Comparison of ENCODE assay signal across 19 cellular contexts in the genomic region with DNA sequence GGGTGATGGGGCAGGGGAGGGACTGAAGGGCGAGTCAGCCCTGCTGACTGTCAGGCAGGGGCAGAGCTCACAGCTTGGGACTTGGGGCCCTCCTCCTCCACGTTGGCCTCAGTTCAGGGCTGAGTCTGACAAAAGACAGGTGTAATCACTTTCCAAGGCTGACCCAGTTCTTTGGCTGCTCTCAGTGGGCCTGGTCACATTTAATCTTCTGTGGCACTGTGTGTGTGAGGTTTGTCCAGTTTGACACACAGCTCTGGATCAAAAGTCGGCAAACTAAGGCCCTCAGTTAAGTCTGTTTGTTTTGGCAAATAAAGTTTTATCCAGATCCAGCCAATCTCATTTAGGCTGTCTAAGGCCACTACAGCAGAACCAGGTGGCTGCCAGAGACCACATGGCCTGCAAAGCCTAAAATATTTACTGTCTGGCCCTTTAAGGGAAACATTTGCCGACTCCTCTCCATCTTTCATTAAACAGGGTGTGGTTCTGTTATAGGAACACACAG. TPM values are rescaled to one million over a fixed set of nuclear protein-coding genes. Genes with fewer than 3 reads are reported as not detected.
DNase-seq lines count a peak whose midpoint lies in the region; ATAC-seq and TF ChIP-seq lines count a peak whose summit lies in the region.
"Had no signal": no experiment of that assay in that cellular context is flagged by ENCODE, and none has a peak within 500 bp of the region (broad histone marks: within the 10 kb centered on the region; RNA-seq: fewer than 3 reads in every experiment).

No MANE protein-coding gene starts in this region.

- H3K36me3 ChIP-seq in H7 (replicated peaks; ENCODE audit: control insufficient read depth, insufficient read depth, low read length), result no peaks in the 10 kb centered on the region
- H3K36me3 ChIP-seq in osteoblast (ENCODE audit: insufficient read depth, low read length), result no peaks in the 10 kb centered on the region
- H3K36me3 ChIP-seq: BLaER1 treated with 17β-estradiol and CSF1 and Interleukin-3, amounts not matched to agents 10 nM and 100 nM; spleen had no signal

- H4K20me1 ChIP-seq in osteoblast (ENCODE audit: insufficient read depth, low read length), result no peaks in the 10 kb centered on the region
- H4K20me1 ChIP-seq: BLaER1 treated with 17β-estradiol and CSF1 and Interleukin-3, amounts not matched to agents 10 nM and 100 nM had no signal

- H3K27me3 ChIP-seq in H7 (ENCODE audit: control insufficient read depth, insufficient read depth, low read length), result no peaks in the 10 kb centered on the region; the same call in 1 of the 2 replicates
- no peaks in the 10 kb centered on the region for H3K27me3 ChIP-seq in osteoblast (ENCODE audit: insufficient read depth, low read length)
- H3K27me3 ChIP-seq: foreskin keratinocyte, spleen had no signal

- DNase-seq in H7 (peak; percentile 37), NCI-H82 (lab: John Stamatoyannopoulos, UW) (peak; percentile 49), fibroblast of the aortic adventitia (ENCODE audit: low read depth) (peak; percentile 53), osteoblast (ENCODE audit: insufficient read length, low spot score, missing footprints) (no peak), NAMALWA (ENCODE audit: low spot score) (no peak), endothelial cell (ENCODE audit: low spot score) (no peak), SKM-1 treated with dmso at 0.1 percent for 144 hours (lab: John Stamatoyannopoulos, UW; ENCODE audit: unreplicated experiment) (no peak)
- DNase-seq: activated CD8-positive, alpha-beta memory T cell treated with anti-CD3 and anti-CD28 coated beads, Interleukin-2, amount 50 U/mL, for 4 hours; activated naive CD4-positive, alpha-beta T cell treated with anti-CD3 and anti-CD28 coated beads for 36 hours; DMS53; effector CD4-positive, alpha-beta T cell; foreskin keratinocyte; nucleus accumbens; OCI-M1; spleen had no signal

- H3K4me2 ChIP-seq in osteoblast (ENCODE audit: insufficient read depth, low read length), result no peak overlapping the region
- H3K4me2 ChIP-seq: BLaER1 treated with 17β-estradiol and CSF1 and Interleukin-3, amounts not matched to agents 10 nM and 100 nM; GM23338 had no signal

- peaks cover 5% of the 10 kb centered on the region for H3K4me1 Mint-ChIP-seq in endothelial cell (ENCODE audit: unreplicated experiment)

- H3K4me3 Mint-ChIP-seq in endothelial cell (ENCODE audit: unreplicated experiment), result no peak overlapping the region
- H3K4me3 Mint-ChIP-seq: activated naive CD4-positive, alpha-beta T cell treated with anti-CD3 and anti-CD28 coated beads for 36 hours; GM23338; stimulated activated naive CD8-positive, alpha-beta T cell treated with anti-CD3 and anti-CD28 coated beads, Interleukin-15, Interleukin-2, amounts not matched to agents 100 ng/mL and 50 ng/mL, for 24 hours had no signal

- H2AFZ ChIP-seq in osteoblast (ENCODE audit: low read length), result peak overlapping the region; percentile 46
- H2AFZ ChIP-seq: GM23338 had no signal

- H3K4me3 ChIP-seq in H7 (ENCODE audit: insufficient read depth, low read depth, low read length), result no peak overlapping the region
- H3K4me3 ChIP-seq in fibroblast of the aortic adventitia (ENCODE audit: low read depth, low read length), result no peak overlapping the region
- no peak overlapping the region for H3K4me3 ChIP-seq in osteoblast (ENCODE audit: insufficient read depth, low read length)
- H3K4me3 ChIP-seq: BLaER1 treated with 17β-estradiol and CSF1 and Interleukin-3, amounts not matched to agents 10 nM and 100 nM; GM23338; spleen had no signal

- H3K36me3 Mint-ChIP-seq in endothelial cell (ENCODE audit: low read depth, unreplicated experiment), result no peaks in the 10 kb centered on the region

- no peak overlapping the region for H3K27ac Mint-ChIP-seq in endothelial cell (ENCODE audit: unreplicated experiment)
- H3K27ac Mint-ChIP-seq: activated naive CD4-positive, alpha-beta T cell treated with anti-CD3 and anti-CD28 coated beads for 36 hours; GM23338; stimulated activated naive CD8-positive, alpha-beta T cell treated with anti-CD3 and anti-CD28 coated beads, Interleukin-15, Interleukin-2, amounts not matched to agents 100 ng/mL and 50 ng/mL, for 24 hours had no signal

- no peak for ATAC-seq in GM21723 (IDR thresholded peaks at IDR 0.05; ENCODE audit: unreplicated experiment)
- ATAC-seq: foreskin keratinocyte, GM23338 had no signal

- peaks cover 6% of the 10 kb centered on the region for H3K27me3 Mint-ChIP-seq in endothelial cell (ENCODE audit: unreplicated experiment)
- H3K27me3 Mint-ChIP-seq: stimulated activated naive CD8-positive, alpha-beta T cell treated with anti-CD3 and anti-CD28 coated beads, Interleukin-15, Interleukin-2, amounts not matched to agents 100 ng/mL and 50 ng/mL, for 24 hours had no signal

- H3K79me2 ChIP-seq in osteoblast (ENCODE audit: insufficient read depth, low read length), result no peaks in the 10 kb centered on the region

- no peak overlapping the region for H3K27ac ChIP-seq in osteoblast (ENCODE audit: low read depth, low read length)
- H3K27ac ChIP-seq: BLaER1 treated with 17β-estradiol and CSF1 and Interleukin-3, amounts not matched to agents 10 nM and 100 nM; foreskin keratinocyte; spleen had no signal

- no peaks in the 10 kb centered on the region for H3K9me3 Mint-ChIP-seq in endothelial cell (ENCODE audit: unreplicated experiment)
- H3K9me3 Mint-ChIP-seq: activated naive CD4-positive, alpha-beta T cell treated with anti-CD3 and anti-CD28 coated beads for 36 hours; GM23338; stimulated activated naive CD8-positive, alpha-beta T cell treated with anti-CD3 and anti-CD28 coated beads, Interleukin-15, Interleukin-2, amounts not matched to agents 100 ng/mL and 50 ng/mL, for 24 hours had no signal

- H3K9me3 ChIP-seq in osteoblast (ENCODE audit: low read depth, low read length), result no peaks in the 10 kb centered on the region
- H3K9me3 ChIP-seq: BLaER1 treated with 17β-estradiol and CSF1 and Interleukin-3, amounts not matched to agents 10 nM and 100 nM; spleen had no signal

- H3K4me1 ChIP-seq in osteoblast (ENCODE audit: insufficient read depth, low read length), result peaks cover 6% of the 10 kb centered on the region
- H3K4me1 ChIP-seq: foreskin keratinocyte had no signal

- no peak for TF ChIP-seq CTCF in fibroblast of the aortic adventitia (IDR thresholded peaks at IDR 0.05; ENCODE audit: insufficient read depth, low read length)
- no peak for TF ChIP-seq CTCF in osteoblast (IDR thresholded peaks at IDR 0.05; ENCODE audit: extremely low read depth, low read depth, low read length)
- no peak for TF ChIP-seq CTCF in endothelial cell (IDR thresholded peaks at IDR 0.05; ENCODE audit: unreplicated experiment)

RNA-seq across cellular contexts. Expression of gene MAP1LC3A, which starts 5.1 kb away (rescaled TPM):
- 7.6 and 13.4 TPM in 2 replicates for total RNA-seq in H7 (2014; rRNA removed; shearing (Covaris generic))
- total RNA-seq in fibroblast of the aortic adventitia (ENCODE audit: low replicate concordance), result 15.8 and 20.2 TPM in 2 replicates
- 24.8 and 29.7 TPM in 2 replicates for total RNA-seq in osteoblast
- 33.6 TPM for total RNA-seq in endothelial cell (ENCODE audit: unreplicated experiment)

RNA-seq across cellular contexts. Expression of gene DYNLRB1, which starts 37.2 kb away (rescaled TPM):
- total RNA-seq in H7 (2014; rRNA removed; shearing (Covaris generic)), result 168 and 193 TPM in 2 replicates
- total RNA-seq in fibroblast of the aortic adventitia (ENCODE audit: low replicate concordance), result 30.0 and 144 TPM in 2 replicates
- 51.0 and 51.6 TPM in 2 replicates for total RNA-seq in osteoblast
- total RNA-seq in endothelial cell (ENCODE audit: unreplicated experiment), result 96.8 TPM

Comparison
In these comparisons a context has a peak if more than half of its experiments do, and no peak if none do; other contexts are left out.
1. DNase-seq: peak in H7 (single experiment), NCI-H82 (single experiment) and fibroblast of the aortic adventitia (single experiment); none in osteoblast (single experiment), NAMALWA (single experiment), endothelial cell (single experiment) and SKM-1 treated with dmso at 0.1 percent for 144 hours (single experiment).